1 cellular context compared by ENCODE assay signal in genomic region chr17:9668532-9668931, GRCh38.
TF ChIP-seq lines count a peak whose summit lies in the region.

No MANE protein-coding gene starts in this region.

TF ChIP-seq in SK-N-SH, 30 proteins besides CTCF, POLR2A, EP300 and RAD21 (continued from another document):
- TF ChIP-seq POLR2AphosphoS5 (IDR thresholded peaks at IDR 0.05; ENCODE audit: low read depth, low read length) = no peak
- TF ChIP-seq MXI1 (IDR thresholded peaks at IDR 0.05; ENCODE audit: low read depth, low read length) = no peak
- no peak for TF ChIP-seq EZH2phosphoT487 (IDR thresholded peaks at IDR 0.05; ENCODE audit: borderline replicate concordance, low read depth)
- TF ChIP-seq NRF1 (IDR thresholded peaks at IDR 0.05; ENCODE audit: low read depth, low read length) = no peak
- TF ChIP-seq MEF2A (IDR thresholded peaks at IDR 0.05; ENCODE audit: borderline replicate concordance, low read depth) = no peak
- no peak for TF ChIP-seq FOSL2 (IDR thresholded peaks at IDR 0.05; ENCODE audit: borderline replicate concordance, low read depth)
- TF ChIP-seq TAF1 (IDR thresholded peaks at IDR 0.05; ENCODE audit: borderline replicate concordance, low read depth, low read length) = no peak
